ENCODE assay signal across 8 cellular contexts in the genomic region with DNA sequence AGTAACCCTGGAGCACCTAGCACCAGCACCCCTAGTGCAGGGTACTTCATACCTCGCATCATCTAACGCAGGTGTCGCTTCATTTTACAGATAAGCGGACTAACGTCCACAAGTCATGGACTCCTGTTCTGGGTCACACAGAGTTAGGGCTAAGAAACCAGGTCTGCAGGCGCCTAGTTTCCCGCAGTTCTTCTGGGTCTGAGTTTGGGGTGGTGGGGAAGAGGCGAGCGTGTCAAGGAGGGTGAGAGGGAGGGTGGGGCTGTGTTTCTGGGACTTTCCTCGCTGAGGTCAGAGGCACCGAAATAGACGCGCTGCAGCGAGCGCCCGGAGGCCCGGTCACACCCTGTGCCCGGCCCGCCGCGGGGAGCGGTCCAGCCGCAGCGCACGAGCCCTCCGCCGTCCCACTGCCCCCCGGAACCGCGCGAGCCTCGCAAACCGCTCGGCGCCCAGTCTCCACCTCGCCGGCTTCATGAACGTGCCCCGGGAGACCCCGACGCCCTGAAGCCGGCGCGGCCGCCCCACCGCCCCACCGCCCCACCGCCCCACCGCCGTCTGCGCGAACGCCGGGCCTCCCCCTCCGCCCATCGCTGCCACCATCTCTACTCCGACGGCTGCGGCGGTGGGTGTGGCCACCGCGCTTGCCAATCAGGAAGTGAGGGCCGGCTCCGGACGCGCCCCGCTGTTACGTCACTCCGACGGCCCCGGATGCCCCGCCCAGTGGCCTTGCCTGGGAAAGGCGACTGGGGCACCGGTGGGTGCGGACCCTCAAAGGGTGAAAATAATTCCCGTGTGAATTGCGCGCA. TPM values are rescaled to one million over a fixed set of nuclear protein-coding genes. Genes with fewer than 3 reads are reported as not detected.
A peak's percentile ranks its signal among the peaks of the same experiment; 100 is the strongest.
DNase-seq lines count a peak whose midpoint lies in the region; ATAC-seq and TF ChIP-seq lines count a peak whose summit lies in the region.

No MANE protein-coding gene starts in this region.

- TF ChIP-seq CTCF in PC-9 (conservative IDR thresholded peaks at IDR 0.05) = no peak

- H3K9me3 Mint-ChIP-seq in activated T-helper 1 cell treated with anti-CD3 and anti-CD28 coated beads, Interleukin-12 subunit alpha, Interleukin-12 subunit beta, Interleukin-2, Interleukin-4 antibody, amounts not matched to agents 30 ng/mL and 10 ng/mL and 1 ng/mL, durations not matched to agents 14 hours and 24 hours and 36 hours = no peaks in the 10 kb centered on the region
- no peaks in the 10 kb centered on the region for H3K9me3 Mint-ChIP-seq in naive B cell
- H3K9me3 Mint-ChIP-seq in stimulated activated effector memory CD8-positive, alpha-beta T cell treated with anti-CD3 and anti-CD28 coated beads, Interleukin-12 subunit alpha, Interleukin-12 subunit beta, amount 100 ng/mL, for 72 hours = no peaks in the 10 kb centered on the region

- 4% methylated on average over 75 of the region's 78 CpGs for WGBS in HUES64

- peaks cover 21% of the 10 kb centered on the region; the same call in 1 of the 2 replicates for H3F3A ChIP-seq in PC-9 (ENCODE audit: insufficient read depth, low read depth)

- POLR2A ChIA-PET in PC-9 (lab: Charles Lee; ENCODE audit: unreplicated experiment) = no interaction called here

- peak overlapping the region; percentile 58; the same call in 1 of the 2 replicates for H2AFZ ChIP-seq in PC-9

- H3K4me1 Mint-ChIP-seq in activated T-helper 1 cell treated with anti-CD3 and anti-CD28 coated beads, Interleukin-12 subunit alpha, Interleukin-12 subunit beta, Interleukin-2, Interleukin-4 antibody, amounts not matched to agents 30 ng/mL and 10 ng/mL and 1 ng/mL, durations not matched to agents 14 hours and 24 hours and 36 hours (ENCODE audit: low read depth) = peaks cover 72% of the 10 kb centered on the region
- H3K4me1 Mint-ChIP-seq in naive B cell = peaks cover 46 to 65% (median 62%) of the 10 kb centered on the region in 3 donors
- H3K4me1 Mint-ChIP-seq in stimulated activated effector memory CD8-positive, alpha-beta T cell treated with anti-CD3 and anti-CD28 coated beads, Interleukin-12 subunit alpha, Interleukin-12 subunit beta, amount 100 ng/mL, for 72 hours = peaks cover 56% of the 10 kb centered on the region

- H3K27ac Mint-ChIP-seq in activated T-helper 1 cell treated with anti-CD3 and anti-CD28 coated beads, Interleukin-12 subunit alpha, Interleukin-12 subunit beta, Interleukin-2, Interleukin-4 antibody, amounts not matched to agents 30 ng/mL and 10 ng/mL and 1 ng/mL, durations not matched to agents 14 hours and 24 hours and 36 hours = peak overlapping the region; percentile 99
- peak overlapping the region; percentile 99 to 100 (median 100) for H3K27ac Mint-ChIP-seq in naive B cell
- peak overlapping the region; percentile 100 for H3K27ac Mint-ChIP-seq in stimulated activated effector memory CD8-positive, alpha-beta T cell treated with anti-CD3 and anti-CD28 coated beads, Interleukin-12 subunit alpha, Interleukin-12 subunit beta, amount 100 ng/mL, for 72 hours

- peak overlapping the region; percentile 55 for H3K4me3 ChIP-seq in HUES64 (ENCODE audit: low read length)
- peak overlapping the region; percentile 53; the same call in 1 of the 2 replicates for H3K4me3 ChIP-seq in PC-9

- H3K4me2 ChIP-seq in PC-9 = peak overlapping the region; percentile 60

- H3K9me2 ChIP-seq in PC-9 (ENCODE audit: insufficient read depth) = no peaks in the 10 kb centered on the region

- CTCF ChIA-PET in PC-9 (lab: Charles Lee) = no interaction called here

- H3K36me3 Mint-ChIP-seq in activated T-helper 1 cell treated with anti-CD3 and anti-CD28 coated beads, Interleukin-12 subunit alpha, Interleukin-12 subunit beta, Interleukin-2, Interleukin-4 antibody, amounts not matched to agents 30 ng/mL and 10 ng/mL and 1 ng/mL, durations not matched to agents 14 hours and 24 hours and 36 hours (ENCODE audit: low read depth) = peaks cover 9% of the 10 kb centered on the region
- no peaks in the 10 kb centered on the region for H3K36me3 Mint-ChIP-seq in naive B cell
- peaks cover 27% of the 10 kb centered on the region for H3K36me3 Mint-ChIP-seq in stimulated activated effector memory CD8-positive, alpha-beta T cell treated with anti-CD3 and anti-CD28 coated beads, Interleukin-12 subunit alpha, Interleukin-12 subunit beta, amount 100 ng/mL, for 72 hours

- no peaks in the 10 kb centered on the region for H3K27me3 Mint-ChIP-seq in activated T-helper 1 cell treated with anti-CD3 and anti-CD28 coated beads, Interleukin-12 subunit alpha, Interleukin-12 subunit beta, Interleukin-2, Interleukin-4 antibody, amounts not matched to agents 30 ng/mL and 10 ng/mL and 1 ng/mL, durations not matched to agents 14 hours and 24 hours and 36 hours (ENCODE audit: insufficient read depth)
- no peaks in the 10 kb centered on the region for H3K27me3 Mint-ChIP-seq in naive B cell

- peak overlapping the region; percentile 31; the same call in 1 of the 2 replicates for H3K27ac ChIP-seq in HUES64 (ENCODE audit: low read depth, low read length)
- no peak overlapping the region for H3K27ac ChIP-seq in PC-9

- H3K36me3 ChIP-seq in HUES64 (ENCODE audit: insufficient read depth, low read length) = no peaks in the 10 kb centered on the region
- H3K36me3 ChIP-seq in PC-9 (ENCODE audit: low read depth) = no peaks in the 10 kb centered on the region

- no peaks in the 10 kb centered on the region for H4K20me1 ChIP-seq in PC-9 (ENCODE audit: insufficient read depth)

- H3K4me3 Mint-ChIP-seq in activated T-helper 1 cell treated with anti-CD3 and anti-CD28 coated beads, Interleukin-12 subunit alpha, Interleukin-12 subunit beta, Interleukin-2, Interleukin-4 antibody, amounts not matched to agents 30 ng/mL and 10 ng/mL and 1 ng/mL, durations not matched to agents 14 hours and 24 hours and 36 hours = peak overlapping the region; percentile 91
- peak overlapping the region; percentile 83 to 96 (median 89) for H3K4me3 Mint-ChIP-seq in naive B cell
- peak overlapping the region; percentile 79 for H3K4me3 Mint-ChIP-seq in stimulated activated effector memory CD8-positive, alpha-beta T cell treated with anti-CD3 and anti-CD28 coated beads, Interleukin-12 subunit alpha, Interleukin-12 subunit beta, amount 100 ng/mL, for 72 hours

- intact Hi-C loops in PC-9 (cut with micrococcal nuclease; ENCODE audit: unreplicated experiment) = loop anchor here (5.0 to 10.0 kb wide), 3 partner anchors 242 to 315 kb away; no protein-coding TSS in a partner anchor
- intact Hi-C loops in activated T-helper 1 cell treated with anti-CD3 and anti-CD28 coated beads, Interleukin-12 subunit alpha, Interleukin-12 subunit beta, Interleukin-2, Interleukin-4 antibody, amounts not matched to agents 30 ng/mL and 10 ng/mL and 1 ng/mL, durations not matched to agents 14 hours and 24 hours and 36 hours (cut with micrococcal nuclease) = loop anchor here (1.0 kb wide), 3 partner anchors 9 to 27 kb away; partner anchors contain the start of gene IFI6

- H3K79me2 ChIP-seq in PC-9 (ENCODE audit: low read depth) = no peaks in the 10 kb centered on the region

- peaks cover 29% of the 10 kb centered on the region for H3K4me1 ChIP-seq in HUES64 (ENCODE audit: insufficient read depth, low read length)
- peaks cover 9% of the 10 kb centered on the region; the same call in 1 of the 2 replicates for H3K4me1 ChIP-seq in PC-9 (replicated peaks; ENCODE audit: insufficient read depth)

- H3K27me3 ChIP-seq in HUES64 (ENCODE audit: insufficient read depth, low read length) (peaks cover 3% of the 10 kb centered on the region; the same call in 1 of the 2 replicates), PC-9 (ENCODE audit: insufficient read depth, low read depth) (no peaks in the 10 kb centered on the region)

- peak; percentile 64 for ATAC-seq in GM21381 (IDR thresholded peaks at IDR 0.05; ENCODE audit: unreplicated experiment)
- ATAC-seq in naive B cell (ENCODE audit: low read depth in 2 of 2) = peak; percentile 81 to 84
- peak; percentile 82 for ATAC-seq in stimulated activated effector memory CD8-positive, alpha-beta T cell treated with anti-CD3 and anti-CD28 coated beads, Interleukin-12 subunit alpha, Interleukin-12 subunit beta, amount 100 ng/mL, for 72 hours

- BruUV-seq in PC-9 (replicated peaks; lab: Mats Ljungman, UMichigan) = no TSS peak

- peak; percentile 92 for DNase-seq in D341Med (ENCODE audit: low spot score)
- peak; percentile 67 to 85 for DNase-seq in PC-9
- peak; percentile 90 for DNase-seq in activated T-helper 1 cell treated with anti-CD3 and anti-CD28 coated beads, Interleukin-12 subunit alpha, Interleukin-12 subunit beta, Interleukin-2, Interleukin-4 antibody, amounts not matched to agents 30 ng/mL and 10 ng/mL and 1 ng/mL, durations not matched to agents 14 hours and 24 hours and 36 hours (ENCODE audit: low spot score)
- peak; percentile 78 for DNase-seq in fibroblast of gingiva (ENCODE audit: low read depth)
- peak; percentile 92 for DNase-seq in naive B cell
- peak; percentile 78 to 93 for DNase-seq in stimulated activated effector memory CD8-positive, alpha-beta T cell treated with anti-CD3 and anti-CD28 coated beads, Interleukin-12 subunit alpha, Interleukin-12 subunit beta, amount 100 ng/mL, for 72 hours (ENCODE audit: low spot score in 2 of 2)

- H3K9me3 ChIP-seq in HUES64 (ENCODE audit: insufficient read depth, low read depth, low read length) (no peaks in the 10 kb centered on the region), PC-9 (ENCODE audit: insufficient read depth, low read depth) (no peaks in the 10 kb centered on the region)

- peak overlapping the region; percentile 45; the same call in 1 of the 2 replicates for H3K9ac ChIP-seq in HUES64 (ENCODE audit: low read depth, low read length)

RNA-seq across cellular contexts. Expression of gene IFI6, which starts 12.3 kb away (rescaled TPM):
- polyA plus RNA-seq in HUES64 (2013, experiment 1 of 2) = 9.0 TPM
- 12.8 TPM for polyA plus RNA-seq in HUES64 (2013, experiment 2 of 2)
- 8.6 and 16.4 TPM in 2 replicates for total RNA-seq in PC-9 (2021)
- total RNA-seq in activated T-helper 1 cell treated with anti-CD3 and anti-CD28 coated beads, Interleukin-12 subunit alpha, Interleukin-12 subunit beta, Interleukin-2, Interleukin-4 antibody, amounts not matched to agents 30 ng/mL and 10 ng/mL and 1 ng/mL, durations not matched to agents 14 hours and 24 hours and 36 hours = 71.7 and 85.6 TPM in 2 replicates
- 10 to 100 TPM; 27.6 to 65.1 (median 52.8) TPM for polyA plus RNA-seq in naive B cell (ENCODE audit: low read depth in 6 of 6)

RNA-seq across cellular contexts. Expression of gene FGR, which starts 24.7 kb away (rescaled TPM):
- 0.10 TPM for polyA plus RNA-seq in HUES64 (2013, experiment 1 of 2)
- polyA plus RNA-seq in HUES64 (2013, experiment 2 of 2) = 0.25 TPM
- total RNA-seq in PC-9 (2021) = not detected in 2 replicates
- total RNA-seq in activated T-helper 1 cell treated with anti-CD3 and anti-CD28 coated beads, Interleukin-12 subunit alpha, Interleukin-12 subunit beta, Interleukin-2, Interleukin-4 antibody, amounts not matched to agents 30 ng/mL and 10 ng/mL and 1 ng/mL, durations not matched to agents 14 hours and 24 hours and 36 hours = 0.21 and 0.27 TPM in 2 replicates
- polyA plus RNA-seq in naive B cell (ENCODE audit: low read depth in 6 of 6) = 100 to 1,000 TPM; 106 to 197 (median 132) TPM

RNA-seq across cellular contexts. Expression of gene AHDC1, which starts 55.8 kb away (rescaled TPM):
- 23.6 TPM for polyA plus RNA-seq in HUES64 (2013, experiment 1 of 2)
- polyA plus RNA-seq in HUES64 (2013, experiment 2 of 2) = 29.1 TPM
- total RNA-seq in PC-9 (2021) = 45.9 and 48.8 TPM in 2 replicates
- 33.7 and 33.9 TPM in 2 replicates for total RNA-seq in activated T-helper 1 cell treated with anti-CD3 and anti-CD28 coated beads, Interleukin-12 subunit alpha, Interleukin-12 subunit beta, Interleukin-2, Interleukin-4 antibody, amounts not matched to agents 30 ng/mL and 10 ng/mL and 1 ng/mL, durations not matched to agents 14 hours and 24 hours and 36 hours
- polyA plus RNA-seq in naive B cell (ENCODE audit: low read depth in 6 of 6) = 1 to 10 TPM in 3 of 6 donors, under 1 TPM in 3; 0.15 to 2.3 (median 0.91) TPM
